In genomic region chr3:157248590-157249425, GRCh38 we compare ENCODE assay signal across 8 cellular contexts.
DNase-seq lines count a peak whose midpoint lies in the region; ATAC-seq, FAIRE-seq and TF ChIP-seq lines count a peak whose summit lies in the region.

No MANE protein-coding gene starts in this region.

- H3K9me3 ChIP-seq in HEK293 (ENCODE audit: control insufficient read depth, insufficient read depth, low read depth, low read length) (no peaks in the 10 kb centered on the region), SK-N-MC (ENCODE audit: low read depth, low read length) (no peaks in the 10 kb centered on the region), gastrocnemius medialis (no peaks in the 10 kb centered on the region), kidney (ENCODE audit: control insufficient read depth in 1 of 2, low read length in 2 of 2) (no peaks in the 10 kb centered on the region)

- H3K9ac ChIP-seq in SK-N-MC (ENCODE audit: insufficient read length) (no peak overlapping the region), kidney (ENCODE audit: low read length in 2 of 2) (no peak overlapping the region)

- CTCF ChIA-PET in HEK293 (lab: Yijun Ruan, JAX), result no interaction called here

- TF ChIP-seq CTCF in HEK293 (tag by site-specific recombination; IDR thresholded peaks at IDR 0.05), result no peak
- TF ChIP-seq CTCF in gastrocnemius medialis (IDR thresholded peaks at IDR 0.05 in 4 of 5, conservative IDR thresholded peaks at IDR 0.05 in 1 of 5), result no peak
- no peak for TF ChIP-seq CTCF in D721Med (IDR thresholded peaks at IDR 0.05; ENCODE audit: insufficient read depth, missing control alignments)
- no peak for TF ChIP-seq CTCF in kidney (IDR thresholded peaks at IDR 0.05; ENCODE audit: borderline replicate concordance, extremely low read depth, insufficient read depth)

- no peaks in the 10 kb centered on the region for H3K36me3 ChIP-seq in HEK293 (ENCODE audit: control insufficient read depth in 2 of 2, insufficient read depth in 1 of 2, low read length in 2 of 2)
- H3K36me3 ChIP-seq in SK-N-MC (ENCODE audit: insufficient read depth, low read length), result no peaks in the 10 kb centered on the region
- H3K36me3 ChIP-seq in gastrocnemius medialis, result no peaks in the 10 kb centered on the region
- H3K36me3 ChIP-seq in kidney (ENCODE audit: control insufficient read depth in 1 of 2, insufficient read depth in 2 of 2, low read length in 2 of 2), result no peaks in the 10 kb centered on the region

- H3K4me3 ChIP-seq in HEK293 (ENCODE audit: low read depth, low read length) (no peak overlapping the region), SK-N-MC (0 out of 2 replicates have a peak overlapping the region, but pooled peaks have one; percentile 14), gastrocnemius medialis (no peak overlapping the region), kidney (ENCODE audit: low read length in 2 of 2) (no peak overlapping the region)

- intact Hi-C loops in gastrocnemius medialis (cut with DNase I; ENCODE audit: low total_unique reads), result no loop called here
- intact Hi-C loops in kidney (cut with DNase I), result no loop called here

- H3K27me3 ChIP-seq in gastrocnemius medialis, result no peaks in the 10 kb centered on the region

- H3K27ac ChIP-seq in HEK293 (ENCODE audit: extremely low read depth, low read depth, low read length) (no peak overlapping the region), SK-N-MC (no peak overlapping the region), gastrocnemius medialis (peak overlapping the region; percentile 60 to 64 (median 62)), kidney (ENCODE audit: low read depth in 2 of 2, low read length in 2 of 2) (no peak overlapping the region)

- ATAC-seq in gastrocnemius medialis, result peak; percentile 85 to 99
- no peak for ATAC-seq in GM18907 (IDR thresholded peaks at IDR 0.05; ENCODE audit: unreplicated experiment)

- FAIRE-seq in D721Med (lab: Jason Lieb, UNC) (no peak), kidney (lab: Jason Lieb, UNC) (no peak)

- in situ Hi-C loops in gastrocnemius medialis (cut with MboI; ENCODE audit: low sequenced_read_pairs in 4 of 4), result no loop called here

- H3K4me1 ChIP-seq in HEK293 (ENCODE audit: control insufficient read depth, insufficient read depth, low read length), result peaks cover 3% of the 10 kb centered on the region; the same call in 1 of the 2 replicates
- peaks cover 16 to 17% of the 10 kb centered on the region in 2 donors for H3K4me1 ChIP-seq in gastrocnemius medialis
- no peaks in the 10 kb centered on the region for H3K4me1 ChIP-seq in kidney (ENCODE audit: control insufficient read depth in 1 of 2, insufficient read depth in 1 of 2, low read depth in 1 of 2, low read length in 2 of 2)

- TF ChIP-seq POLR2A in gastrocnemius medialis (IDR thresholded peaks at IDR 0.05), result no peak

- POLR2A ChIA-PET in HEK293 (lab: Yijun Ruan, JAX), result no interaction called here

- DNase-seq in SK-N-MC (ENCODE audit: low read depth, low spot score) (no peak), glomerular visceral epithelial cell (ENCODE audit: extremely low spot score) (peak; percentile 57), gastrocnemius medialis (peak; percentile 7 to 17), D721Med (ENCODE audit: insufficient read length, low spot score) (no peak), kidney (no peak), NCI-H2227 (lab: John Stamatoyannopoulos, UW; ENCODE audit: unreplicated experiment) (no peak)

TF ChIP-seq in HEK293, 187 proteins besides CTCF, POLR2A, EP300 and RAD21 (continues in another document):
- TF ChIP-seq PRDM6 (tag by site-specific recombination; IDR thresholded peaks at IDR 0.05) (0 out of 2 replicates have a peak, but pooled peaks have one; percentile 6), ZEB2 (tag by site-specific recombination; IDR thresholded peaks at IDR 0.05) (0 out of 2 replicates have a peak, but pooled peaks have one; percentile 32), FEZF1 (tag by site-specific recombination; IDR thresholded peaks at IDR 0.05) (0 out of 2 replicates have a peak, but pooled peaks have one; percentile 12), YY2 (tag by site-specific recombination; IDR thresholded peaks at IDR 0.05) (no peak), ZNF266 (tag by site-specific recombination; IDR thresholded peaks at IDR 0.05; ENCODE audit: low read depth) (no peak), ZNF707 (tag by site-specific recombination; IDR thresholded peaks at IDR 0.05) (no peak), ZNF214 (tag by site-specific recombination; IDR thresholded peaks at IDR 0.05; ENCODE audit: borderline replicate concordance) (no peak), ZNF140 (tag by site-specific recombination; IDR thresholded peaks at IDR 0.05) (no peak), ZNF473 (tag by site-specific recombination; IDR thresholded peaks at IDR 0.05) (no peak), ZNF701 (tag by site-specific recombination; IDR thresholded peaks at IDR 0.05) (no peak), GLIS1 (tag by site-specific recombination; IDR thresholded peaks at IDR 0.05) (0 out of 2 replicates have a peak, but pooled peaks have one; percentile 6), ZIC2 (tag by site-specific recombination; IDR thresholded peaks at IDR 0.05) (no peak), PBX3 (CRISPR knock-in tag; IDR thresholded peaks at IDR 0.05) (no peak), ZNF18 (tag by site-specific recombination; IDR thresholded peaks at IDR 0.05) (no peak), ZNF747 (tag by site-specific recombination; IDR thresholded peaks at IDR 0.05) (no peak), ZNF521 (tag by site-specific recombination; IDR thresholded peaks at IDR 0.05) (no peak), ZNF48 (tag by site-specific recombination; IDR thresholded peaks at IDR 0.05) (no peak), ZBTB44 (tag by site-specific recombination; IDR thresholded peaks at IDR 0.05) (peak; percentile 42; the same call in 1 of the 2 replicates), ZFHX2 (tag by site-specific recombination; conservative IDR thresholded peaks at IDR 0.05) (no peak), ZNF639 (tag by site-specific recombination; IDR thresholded peaks at IDR 0.05) (no peak), KLF7 (tag by site-specific recombination; IDR thresholded peaks at IDR 0.05; ENCODE audit: borderline replicate concordance) (no peak), SP7 (tag by site-specific recombination; IDR thresholded peaks at IDR 0.05) (peak; percentile 51; the same call in 1 of the 2 replicates)

Comparison
In these comparisons a context has a peak if more than half of its experiments do, and no peak if none do; other contexts are left out.
1. H3K27ac ChIP-seq: peak in gastrocnemius medialis (4 of 4); none in HEK293 (single experiment), SK-N-MC (single experiment) and kidney (0 of 2).
2. DNase-seq: peak in glomerular visceral epithelial cell (single experiment) and gastrocnemius medialis (2 of 2); none in SK-N-MC (single experiment), D721Med (single experiment), kidney (single experiment) and NCI-H2227 (single experiment).